8 cellular contexts compared by ENCODE assay signal in genomic region chr18:27685807-27686412, GRCh38.
DNase-seq lines count a peak whose midpoint lies in the region; ATAC-seq and TF ChIP-seq lines count a peak whose summit lies in the region.

No MANE protein-coding gene starts in this region.

- ATAC-seq in GM21447 (IDR thresholded peaks at IDR 0.05; ENCODE audit: unreplicated experiment) = no peak

- H3K27me3 Mint-ChIP-seq in nephron progenitor cell (ENCODE audit: low read depth, poor library complexity) = no peaks in the 10 kb centered on the region

- no peak overlapping the region for H3K27ac Mint-ChIP-seq in nephron progenitor cell

- H3K36me3 Mint-ChIP-seq in nephron progenitor cell (ENCODE audit: low read depth) = peaks cover 4% of the 10 kb centered on the region

- no peaks in the 10 kb centered on the region for H3K4me1 Mint-ChIP-seq in nephron progenitor cell

- no peak overlapping the region for H3K4me3 Mint-ChIP-seq in nephron progenitor cell

- TF ChIP-seq CTCF in nephron progenitor cell (IDR thresholded peaks at IDR 0.05) = peak; percentile 68

- peaks cover 28% of the 10 kb centered on the region for H3K9me3 Mint-ChIP-seq in nephron progenitor cell

- DNase-seq in SKM-1 treated with dmso at 0.1 percent for 144 hours (lab: John Stamatoyannopoulos, UW; ENCODE audit: unreplicated experiment) (peak; percentile 7), SKM-1 (lab: John Stamatoyannopoulos, UW; ENCODE audit: unreplicated experiment) (no peak), NCI-H1105 treated with DMSO at 0.1 percent for 48 hours (lab: John Stamatoyannopoulos, UW) (peak; percentile 22), cerebellum (ENCODE audit: low spot score) (peak; percentile 1), nephron progenitor cell (peak; percentile 31)
- DNase-seq in activated naive CD4-positive, alpha-beta T cell (lab: John Stamatoyannopoulos, UW) = no peak
- no peak for DNase-seq in activated CD8-positive, alpha-beta memory T cell treated with anti-CD3 and anti-CD28 coated beads, Interleukin-2, amount 50 U/mL, for 4 hours

Comparison
In these comparisons a context has a peak if more than half of its experiments do, and no peak if none do; other contexts are left out.
1. DNase-seq: peak in SKM-1 treated with dmso at 0.1 percent for 144 hours (single experiment), NCI-H1105 treated with DMSO at 0.1 percent for 48 hours (single experiment), cerebellum (single experiment) and nephron progenitor cell (single experiment); none in SKM-1 (single experiment), activated naive CD4-positive, alpha-beta T cell (0 of 4) and activated CD8-positive, alpha-beta memory T cell treated with anti-CD3 and anti-CD28 coated beads, Interleukin-2, amount 50 U/mL, for 4 hours (single experiment).